ENCODE assay signal across 10 cellular contexts in the genomic region with DNA sequence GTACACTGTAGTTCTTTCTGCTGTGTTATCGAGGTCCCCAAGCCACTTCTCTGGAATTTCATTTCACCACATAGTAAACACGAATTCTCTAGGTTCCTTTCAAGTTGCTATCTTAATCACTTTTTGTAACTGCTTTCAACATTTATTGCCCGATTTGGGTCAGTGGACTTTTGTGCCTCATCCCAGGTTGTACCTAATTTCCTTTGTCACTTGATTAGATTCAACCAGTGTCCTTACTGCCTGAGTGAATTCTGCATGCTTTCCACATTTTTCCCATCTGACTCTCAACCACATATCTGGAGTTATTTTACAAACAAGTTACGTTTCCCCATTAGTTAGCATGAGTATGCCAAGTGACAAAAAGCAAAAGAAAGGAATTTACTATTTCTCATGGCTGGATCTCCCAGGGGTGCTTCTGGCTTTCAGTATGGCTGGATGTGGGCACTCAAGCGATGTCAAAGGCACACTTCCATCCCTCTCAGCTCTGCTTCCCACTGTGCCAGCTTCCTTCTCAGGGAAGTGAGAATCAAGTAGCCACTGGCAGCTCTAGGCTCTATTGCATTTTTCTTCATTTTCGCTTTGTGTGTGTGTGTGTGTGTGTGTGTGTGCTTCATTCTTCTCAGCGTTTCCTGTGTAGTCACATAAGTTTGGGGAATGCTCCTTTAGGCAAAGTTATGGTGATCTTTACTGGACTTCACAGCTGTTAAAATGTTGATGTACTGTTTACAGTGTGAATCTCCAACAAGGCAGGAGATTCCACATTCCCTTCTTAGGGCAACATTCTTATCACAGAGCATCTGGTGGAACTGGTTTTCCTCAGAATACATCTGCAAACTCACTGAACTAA.
DNase-seq lines count a peak whose midpoint lies in the region; ATAC-seq and TF ChIP-seq lines count a peak whose summit lies in the region.
"Had no signal": no experiment of that assay in that cellular context is flagged by ENCODE, and none has a peak within 500 bp of the region (broad histone marks: within the 10 kb centered on the region; RNA-seq: fewer than 3 reads in every experiment).

No MANE protein-coding gene starts in this region.

- ATAC-seq in Right ventricle myocardium superior (ENCODE audit: poor library complexity): peak; percentile 15
- no peak for ATAC-seq in Right ventricle myocardium inferior
- no peak for ATAC-seq in GM21515 (IDR thresholded peaks at IDR 0.05; ENCODE audit: unreplicated experiment)
- no peak for ATAC-seq in stimulated activated naive CD8-positive, alpha-beta T cell treated with anti-CD3 and anti-CD28 coated beads, Interleukin-15, amount 100 ng/mL, for 72 hours
- ATAC-seq: mucosa of descending colon had no signal

- H3K4me1 Mint-ChIP-seq in type B pancreatic cell (ENCODE audit: unreplicated experiment): peaks cover 79% of the 10 kb centered on the region
- no peaks in the 10 kb centered on the region for H3K4me1 Mint-ChIP-seq in stimulated activated naive CD8-positive, alpha-beta T cell treated with anti-CD3 and anti-CD28 coated beads, Interleukin-15, amount 100 ng/mL, for 72 hours

- no peaks in the 10 kb centered on the region for H3K9me3 ChIP-seq in adipocyte (ENCODE audit: control insufficient read depth, low read length)
- H3K9me3 ChIP-seq: mucosa of descending colon had no signal

- H3K4me3 ChIP-seq in adipocyte (ENCODE audit: low read length): no peak overlapping the region
- H3K4me3 ChIP-seq: mucosa of descending colon had no signal

- H3K36me3 ChIP-seq in adipocyte (ENCODE audit: control insufficient read depth, insufficient read depth, low read length, severe bottlenecking): peaks cover 5% of the 10 kb centered on the region

- H3K27me3 Mint-ChIP-seq in type B pancreatic cell: no peaks in the 10 kb centered on the region
- H3K27me3 Mint-ChIP-seq in stimulated activated naive CD8-positive, alpha-beta T cell treated with anti-CD3 and anti-CD28 coated beads, Interleukin-15, amount 100 ng/mL, for 72 hours: peaks cover 37% of the 10 kb centered on the region

- H3K27ac Mint-ChIP-seq in type B pancreatic cell: peak overlapping the region; percentile 94
- no peak overlapping the region for H3K27ac Mint-ChIP-seq in stimulated activated naive CD8-positive, alpha-beta T cell treated with anti-CD3 and anti-CD28 coated beads, Interleukin-15, amount 100 ng/mL, for 72 hours

- H3K9me3 Mint-ChIP-seq in type B pancreatic cell: no peaks in the 10 kb centered on the region
- no peaks in the 10 kb centered on the region for H3K9me3 Mint-ChIP-seq in stimulated activated naive CD8-positive, alpha-beta T cell treated with anti-CD3 and anti-CD28 coated beads, Interleukin-15, amount 100 ng/mL, for 72 hours

- intact Hi-C loops in Right ventricle myocardium superior (cut with DNase I) (no loop called here), Right ventricle myocardium inferior (cut with DNase I) (no loop called here)

- DNase-seq in Right ventricle myocardium superior: no peak
- no peak for DNase-seq in Right ventricle myocardium inferior (ENCODE audit: missing footprints)
- peak; percentile 78 for DNase-seq in adipocyte (ENCODE audit: low read depth)
- peak; percentile 68 for DNase-seq in hepatic stellate cell (ENCODE audit: low spot score)
- DNase-seq in type B pancreatic cell (ENCODE audit: extremely low spot score, unreplicated experiment): no peak
- no peak for DNase-seq in stimulated activated naive CD8-positive, alpha-beta T cell treated with anti-CD3 and anti-CD28 coated beads, Interleukin-15, amount 100 ng/mL, for 72 hours
- DNase-seq in occipital lobe (lab: John Stamatoyannopoulos, UW): no peak
- DNase-seq: cortex of kidney, mucosa of descending colon had no signal

- peaks cover 2% of the 10 kb centered on the region for H3K36me3 Mint-ChIP-seq in type B pancreatic cell

- H3K4me1 ChIP-seq in adipocyte (ENCODE audit: control insufficient read depth, insufficient read depth, low read length): peaks cover 44% of the 10 kb centered on the region

- peak overlapping the region; percentile 82 for H3K4me3 Mint-ChIP-seq in type B pancreatic cell
- H3K4me3 Mint-ChIP-seq in stimulated activated naive CD8-positive, alpha-beta T cell treated with anti-CD3 and anti-CD28 coated beads, Interleukin-15, amount 100 ng/mL, for 72 hours: no peak overlapping the region

- no peaks in the 10 kb centered on the region for H3K27me3 ChIP-seq in adipocyte (replicated peaks; ENCODE audit: control insufficient read depth, insufficient read depth, low read length)

- no peak for TF ChIP-seq CTCF in type B pancreatic cell (conservative IDR thresholded peaks at IDR 0.05)

- no peak overlapping the region for H3K9ac ChIP-seq in adipocyte (ENCODE audit: low read length)

Comparison
In these comparisons a context has a peak if more than half of its experiments do, and no peak if none do; other contexts are left out.
1. DNase-seq: peak in adipocyte (single experiment) and hepatic stellate cell (single experiment); none in Right ventricle myocardium superior (single experiment), Right ventricle myocardium inferior (single experiment), type B pancreatic cell (single experiment), stimulated activated naive CD8-positive, alpha-beta T cell treated with anti-CD3 and anti-CD28 coated beads, Interleukin-15, amount 100 ng/mL, for 72 hours (0 of 2) and occipital lobe (single experiment).